21 cellular contexts compared by ENCODE assay signal in genomic region chr3:73781536-73781935, GRCh38.
DNase-seq lines count a peak whose midpoint lies in the region; ATAC-seq and TF ChIP-seq lines count a peak whose summit lies in the region.
"Had no signal": no experiment of that assay in that cellular context is flagged by ENCODE, and none has a peak within 500 bp of the region (broad histone marks: within the 10 kb centered on the region; RNA-seq: fewer than 3 reads in every experiment).

No MANE protein-coding gene starts in this region.

- TF ChIP-seq CTCF in right lobe of liver (IDR thresholded peaks at IDR 0.05) = no peak

- no peaks in the 10 kb centered on the region for H3K36me3 ChIP-seq in right lobe of liver
- H3K36me3 ChIP-seq: left lung had no signal

- ATAC-seq in GM21526 (IDR thresholded peaks at IDR 0.05; ENCODE audit: low FRiP score, unreplicated experiment) (no peak), right lobe of liver (no peak), HG02763 (IDR thresholded peaks at IDR 0.05; ENCODE audit: unreplicated experiment) (no peak)
- ATAC-seq: left lung; natural killer cell treated with Interleukin-12 subunit alpha and Interleukin-12 subunit beta and Interleukin-15 and Interleukin-18, amount 100 ng/mL, for 72 hours had no signal

- TF ChIP-seq POLR2A in right lobe of liver (IDR thresholded peaks at IDR 0.05) = no peak

- 56% methylated on average over 7 of the region's 7 CpGs for WGBS in right lobe of liver (ENCODE audit: insufficient coverage, low coverage, low lambda C conversion rate, missing lambda C conversion rate)

- no peak overlapping the region for H3K4me3 ChIP-seq in right lobe of liver
- H3K4me3 ChIP-seq: left lung had no signal

- intact Hi-C loops in right lobe of liver (cut with DNase I) = no loop called here

- no peaks in the 10 kb centered on the region for H3K9me3 ChIP-seq in right lobe of liver
- H3K9me3 ChIP-seq: left lung had no signal

- no peak overlapping the region for H3K27ac ChIP-seq in right lobe of liver
- H3K27ac ChIP-seq: left lung, RWPE1 had no signal

- no peaks in the 10 kb centered on the region for H3K27me3 ChIP-seq in right lobe of liver
- H3K27me3 ChIP-seq: left lung had no signal

- no peaks in the 10 kb centered on the region for H3K4me1 ChIP-seq in right lobe of liver
- H3K4me1 ChIP-seq: left lung had no signal

- DNase-seq in COLO829 (ENCODE audit: low spot score) (peak; percentile 94), amygdala (lab: John Stamatoyannopoulos, UW) (peak in 42 of 56 donors; percentile 1 to 75 (median 25)), globus pallidus (ENCODE audit: low spot score) (peak; percentile 78), pons (ENCODE audit: low spot score) (peak; percentile 85), NCI-H1436 (lab: John Stamatoyannopoulos, UW) (no peak), right lobe of liver (no peak)
- DNase-seq: activated CD4-positive, alpha-beta T cell treated with anti-CD3 and anti-CD28 coated beads, Interleukin-2, amount 50 U/mL, for 1 hour; activated naive CD4-positive, alpha-beta T cell treated with anti-CD3 and anti-CD28 coated beads, Interleukin-2, amount 10 ng/mL, durations not matched to agents 7 days and 5 days; AML-193; amniotic stem cell; DMS79; effector CD4-positive, alpha-beta T cell; GF-D8; Karpas-422; left lung; NCI-H187; NCI-H69 had no signal

Comparison
In these comparisons a context has a peak if more than half of its experiments do, and no peak if none do; other contexts are left out.
1. DNase-seq: peak in COLO829 (single experiment), amygdala (42 of 56), globus pallidus (single experiment) and pons (single experiment); none in NCI-H1436 (single experiment) and right lobe of liver (0 of 3).